In the genomic region with DNA sequence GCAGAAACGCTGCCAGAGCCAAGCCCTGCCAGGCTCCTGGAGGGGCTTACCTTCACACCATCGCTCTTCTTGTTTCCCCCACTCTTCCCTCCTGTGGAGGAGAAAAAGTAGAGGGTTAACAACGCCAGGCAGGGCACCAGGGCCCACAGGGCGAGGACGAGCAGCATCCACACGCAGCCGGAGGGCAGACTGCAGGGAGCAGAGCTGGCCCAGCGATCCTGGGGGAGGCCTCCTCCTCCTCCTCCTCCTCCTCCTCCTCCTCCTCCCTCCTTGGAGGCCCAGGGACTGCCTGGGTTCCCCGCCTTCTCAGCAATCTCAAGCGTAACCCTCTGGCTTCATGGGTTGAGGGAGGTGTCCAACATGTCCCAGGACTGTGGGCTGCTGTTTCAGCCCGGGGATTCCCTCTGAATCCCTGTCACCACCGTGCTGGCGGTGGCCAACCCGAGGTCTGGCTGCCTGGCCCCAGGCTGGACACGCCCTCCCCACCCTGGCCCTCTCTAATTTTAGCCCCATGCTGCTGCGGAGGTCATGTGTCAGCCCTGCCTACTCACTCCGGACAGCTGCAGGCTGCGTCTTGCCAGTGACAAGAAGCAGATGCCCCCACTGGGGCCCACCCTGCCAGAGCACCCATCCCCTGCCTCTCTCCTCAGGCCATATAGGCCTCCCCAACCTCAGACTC, we compare ENCODE assay signal across 2 cellular contexts.
TF ChIP-seq lines count a peak whose summit lies in the region.

No MANE protein-coding gene starts in this region.

TF ChIP-seq in HCT116, 20 proteins besides CTCF, POLR2A, EP300 and RAD21:
- TF ChIP-seq EZH2 (IDR thresholded peaks at IDR 0.05) (no peak), CBX3 (IDR thresholded peaks at IDR 0.05; ENCODE audit: low read depth) (no peak), ZFX (IDR thresholded peaks at IDR 0.05) (no peak), EZH2phosphoT487 (IDR thresholded peaks at IDR 0.05; ENCODE audit: borderline replicate concordance) (no peak), SP1 (IDR thresholded peaks at IDR 0.05; ENCODE audit: low read depth) (no peak)
- TF ChIP-seq, protein P1, sequence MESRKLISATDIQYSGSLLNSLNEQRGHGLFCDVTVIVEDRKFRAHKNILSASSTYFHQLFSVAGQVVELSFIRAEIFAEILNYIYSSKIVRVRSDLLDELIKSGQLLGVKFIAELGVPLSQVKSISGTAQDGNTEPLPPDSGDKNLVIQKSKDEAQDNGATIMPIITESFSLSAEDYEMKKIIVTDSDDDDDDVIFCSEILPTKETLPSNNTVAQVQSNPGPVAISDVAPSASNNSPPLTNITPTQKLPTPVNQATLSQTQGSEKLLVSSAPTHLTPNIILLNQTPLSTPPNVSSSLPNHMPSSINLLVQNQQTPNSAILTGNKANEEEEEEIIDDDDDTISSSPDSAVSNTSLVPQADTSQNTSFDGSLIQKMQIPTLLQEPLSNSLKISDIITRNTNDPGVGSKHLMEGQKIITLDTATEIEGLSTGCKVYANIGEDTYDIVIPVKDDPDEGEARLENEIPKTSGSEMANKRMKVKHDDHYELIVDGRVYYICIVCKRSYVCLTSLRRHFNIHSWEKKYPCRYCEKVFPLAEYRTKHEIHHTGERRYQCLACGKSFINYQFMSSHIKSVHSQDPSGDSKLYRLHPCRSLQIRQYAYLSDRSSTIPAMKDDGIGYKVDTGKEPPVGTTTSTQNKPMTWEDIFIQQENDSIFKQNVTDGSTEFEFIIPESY (IDR thresholded peaks at IDR 0.05; ENCODE audit: extremely low read depth, insufficient replicate concordance, low read length): no peak

TF ChIP-seq in H1, 55 proteins besides CTCF, POLR2A, EP300 and RAD21:
- TF ChIP-seq GABPA (IDR thresholded peaks at IDR 0.05; ENCODE audit: borderline replicate concordance, insufficient read depth, low read length) (no peak), CEBPB (IDR thresholded peaks at IDR 0.05; ENCODE audit: low read depth, low read length) (no peak), CHD2 (IDR thresholded peaks at IDR 0.05; ENCODE audit: low read length) (no peak)
TF ChIP-seq in H1: peak in this region for 0.
